In the genomic region with DNA sequence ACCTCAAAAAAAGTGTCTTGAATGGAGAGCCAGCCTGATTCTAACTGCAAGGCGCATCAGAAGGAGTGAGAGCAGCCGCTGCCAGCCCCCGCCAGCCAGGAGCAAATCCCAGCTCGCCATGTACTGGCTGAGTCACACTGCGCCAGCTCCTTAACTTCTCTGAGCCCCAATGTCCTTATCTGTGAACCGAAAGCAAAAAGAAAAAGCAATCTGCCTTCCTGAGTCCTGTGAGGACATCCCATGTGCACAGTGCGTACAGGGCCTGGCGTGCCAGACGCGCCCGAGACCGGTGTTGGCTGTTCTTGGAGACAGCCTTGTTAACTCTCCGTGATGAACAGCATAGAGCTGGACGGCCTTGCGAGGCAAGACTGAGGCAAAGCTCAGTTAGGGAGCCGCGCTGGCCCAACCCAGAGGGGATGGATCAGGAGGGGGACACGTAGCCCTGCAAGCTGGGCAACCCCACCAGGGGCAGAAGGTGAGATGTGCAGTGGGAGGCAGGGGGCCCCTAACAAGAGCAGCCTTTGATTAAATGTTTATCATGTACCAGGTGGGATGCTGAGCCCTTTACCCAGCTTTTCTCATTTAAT, we compare ENCODE assay signal across 11 cellular contexts.
DNase-seq lines count a peak whose midpoint lies in the region; ATAC-seq and TF ChIP-seq lines count a peak whose summit lies in the region.
"Had no signal": no experiment of that assay in that cellular context is flagged by ENCODE, and none has a peak within 500 bp of the region (broad histone marks: within the 10 kb centered on the region; RNA-seq: fewer than 3 reads in every experiment).

No MANE protein-coding gene starts in this region.

- no peaks in the 10 kb centered on the region for H3K27me3 Mint-ChIP-seq in activated T-helper 17 cell treated with anti-CD3 and anti-CD28 coated beads, Interleukin-2, amount 50 U/mL, for 72 hours
- H3K27me3 Mint-ChIP-seq in neural crest cell (ENCODE audit: low read depth) = no peaks in the 10 kb centered on the region
- H3K27me3 Mint-ChIP-seq: CD4-positive, alpha-beta memory T cell had no signal

- peak; percentile 59 for DNase-seq in RPMI7951 (ENCODE audit: low read depth)
- DNase-seq in neural crest cell (ENCODE audit: low read depth, low spot score) = no peak
- no peak for DNase-seq in stimulated activated effector memory CD8-positive, alpha-beta T cell treated with anti-CD3 and anti-CD28 coated beads, Interleukin-12 subunit alpha, Interleukin-12 subunit beta, amount 100 ng/mL, for 72 hours (ENCODE audit: low spot score in 2 of 2)
- DNase-seq in kidney glomerular epithelial cell (lab: John Stamatoyannopoulos, UW) = no peak
- DNase-seq in T-helper 1 cell = no peak
- no peak for DNase-seq in left colon
- DNase-seq: BE2C; CD4-positive, alpha-beta memory T cell; DMS79 had no signal

- no peak for ATAC-seq in activated T-helper 17 cell treated with anti-CD3 and anti-CD28 coated beads, Interleukin-2, amount 50 U/mL, for 72 hours (replicated peaks)
- ATAC-seq in stimulated activated effector memory CD8-positive, alpha-beta T cell treated with anti-CD3 and anti-CD28 coated beads, Interleukin-12 subunit alpha, Interleukin-12 subunit beta, amount 100 ng/mL, for 72 hours = no peak
- ATAC-seq in left colon = no peak
- ATAC-seq: HCT116 had no signal

- intact Hi-C loops in left colon (cut with DNase I, micrococcal nuclease) = no loop called here

- H3K9me3 Mint-ChIP-seq in activated T-helper 17 cell treated with anti-CD3 and anti-CD28 coated beads, Interleukin-2, amount 50 U/mL, for 72 hours = no peaks in the 10 kb centered on the region
- H3K9me3 Mint-ChIP-seq in neural crest cell = no peaks in the 10 kb centered on the region
- H3K9me3 Mint-ChIP-seq in stimulated activated effector memory CD8-positive, alpha-beta T cell treated with anti-CD3 and anti-CD28 coated beads, Interleukin-12 subunit alpha, Interleukin-12 subunit beta, amount 100 ng/mL, for 72 hours = no peaks in the 10 kb centered on the region

- H3K36me3 Mint-ChIP-seq in activated T-helper 17 cell treated with anti-CD3 and anti-CD28 coated beads, Interleukin-2, amount 50 U/mL, for 72 hours (ENCODE audit: low read depth) = peaks cover 37% of the 10 kb centered on the region
- H3K36me3 Mint-ChIP-seq in neural crest cell (ENCODE audit: low read depth) = peaks cover 33% of the 10 kb centered on the region
- H3K36me3 Mint-ChIP-seq in stimulated activated effector memory CD8-positive, alpha-beta T cell treated with anti-CD3 and anti-CD28 coated beads, Interleukin-12 subunit alpha, Interleukin-12 subunit beta, amount 100 ng/mL, for 72 hours = no peaks in the 10 kb centered on the region

- peaks cover 10% of the 10 kb centered on the region for H3K4me1 Mint-ChIP-seq in activated T-helper 17 cell treated with anti-CD3 and anti-CD28 coated beads, Interleukin-2, amount 50 U/mL, for 72 hours
- H3K4me1 Mint-ChIP-seq in neural crest cell = no peaks in the 10 kb centered on the region
- peaks cover 5% of the 10 kb centered on the region for H3K4me1 Mint-ChIP-seq in stimulated activated effector memory CD8-positive, alpha-beta T cell treated with anti-CD3 and anti-CD28 coated beads, Interleukin-12 subunit alpha, Interleukin-12 subunit beta, amount 100 ng/mL, for 72 hours
- H3K4me1 Mint-ChIP-seq: CD4-positive, alpha-beta memory T cell had no signal

- H3K27ac Mint-ChIP-seq in activated T-helper 17 cell treated with anti-CD3 and anti-CD28 coated beads, Interleukin-2, amount 50 U/mL, for 72 hours = peak overlapping the region; percentile 77
- H3K27ac Mint-ChIP-seq in neural crest cell (ENCODE audit: unreplicated experiment) = peak overlapping the region; percentile 12
- H3K27ac Mint-ChIP-seq in stimulated activated effector memory CD8-positive, alpha-beta T cell treated with anti-CD3 and anti-CD28 coated beads, Interleukin-12 subunit alpha, Interleukin-12 subunit beta, amount 100 ng/mL, for 72 hours = peak overlapping the region; percentile 84

- no peak for TF ChIP-seq CTCF in neural crest cell (conservative IDR thresholded peaks at IDR 0.05)

- no peak overlapping the region for H3K4me3 Mint-ChIP-seq in activated T-helper 17 cell treated with anti-CD3 and anti-CD28 coated beads, Interleukin-2, amount 50 U/mL, for 72 hours
- no peak overlapping the region for H3K4me3 Mint-ChIP-seq in neural crest cell
- no peak overlapping the region for H3K4me3 Mint-ChIP-seq in stimulated activated effector memory CD8-positive, alpha-beta T cell treated with anti-CD3 and anti-CD28 coated beads, Interleukin-12 subunit alpha, Interleukin-12 subunit beta, amount 100 ng/mL, for 72 hours
- H3K4me3 Mint-ChIP-seq: CD4-positive, alpha-beta memory T cell had no signal

Comparison
In these comparisons a context has a peak if more than half of its experiments do, and no peak if none do; other contexts are left out.
1. H3K27ac Mint-ChIP-seq: peak in every context shown above with its lines; median percentile 84 in stimulated activated effector memory CD8-positive, alpha-beta T cell treated with anti-CD3 and anti-CD28 coated beads, Interleukin-12 subunit alpha, Interleukin-12 subunit beta, amount 100 ng/mL, for 72 hours; 77 in activated T-helper 17 cell treated with anti-CD3 and anti-CD28 coated beads, Interleukin-2, amount 50 U/mL, for 72 hours; 12 in neural crest cell.